In the genomic region with DNA sequence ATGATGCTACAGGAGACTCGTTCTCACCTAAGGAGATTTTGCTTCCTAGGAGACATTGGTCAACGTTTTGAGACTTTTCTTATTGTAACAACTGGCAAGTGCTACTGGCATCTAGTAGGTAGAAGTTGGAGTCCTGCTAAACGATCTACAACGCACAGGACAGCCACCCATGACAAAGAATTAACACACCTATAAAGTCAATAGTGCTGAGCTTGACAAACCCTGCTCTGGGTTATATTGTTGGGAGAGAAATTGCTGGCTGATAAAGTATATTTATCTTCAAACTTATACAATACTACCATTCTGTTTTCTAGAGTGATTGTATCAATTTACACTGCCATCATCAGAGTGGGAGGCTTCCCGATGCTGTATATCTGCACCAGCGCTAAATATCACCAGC, we compare ENCODE assay signal across 25 cellular contexts.
"Had no signal": no experiment of that assay in that cellular context is flagged by ENCODE, and none has a peak within 500 bp of the region (broad histone marks: within the 10 kb centered on the region; RNA-seq: fewer than 3 reads in every experiment).

No MANE protein-coding gene starts in this region.

- H3K4me3 ChIP-seq: stomach, suprapubic skin, testis, thoracic aorta, thyroid gland, tibial artery, tibial nerve, transverse colon, upper lobe of left lung, upper lobe of right lung, uterus, vagina had no signal

- H3K27me3 ChIP-seq: stomach, testis, thyroid gland, tibial nerve, transverse colon, upper lobe of left lung, upper lobe of right lung, uterus, vagina had no signal

- DNase-seq: stimulated activated CD4-positive, alpha-beta T cell treated with anti-CD3 and anti-CD28 coated beads, Interleukin-2, amount 100 ng/mL, for 48 hours; stimulated activated CD4-positive, alpha-beta T cell treated with anti-CD3 and anti-CD28 coated beads, Interleukin-4, amount 100 ng/mL, for 1 hour; stimulated activated CD4-positive, alpha-beta T cell treated with anti-CD3 and anti-CD28 coated beads, Interleukin-4, amount 100 ng/mL, for 24 hours; stimulated activated CD4-positive, alpha-beta T cell treated with anti-CD3 and anti-CD28 coated beads, Interleukin-4, amount 100 ng/mL, for 4 hours; stimulated activated CD8-positive, alpha-beta memory T cell treated with anti-CD3 and anti-CD28 coated beads, Interleukin-4, amount 100 ng/mL, for 48 hours; stimulated activated naive B cell treated with anti-CD40 and anti-IgM and Interleukin-4, amounts not matched to agents 10 μg/mL and 1 μg/mL and 100 μg/mL, for 72 hours; stimulated activated naive CD4-positive, alpha-beta T cell; stimulated activated naive CD4-positive, alpha-beta T cell treated with Interleukin-2 at 50 U/mL for 16 hours; stimulated activated naive CD8-positive, alpha-beta T cell treated with anti-CD3 and anti-CD28 coated beads, Interleukin-15, amount 100 ng/mL, for 72 hours; stimulated activated naive CD8-positive, alpha-beta T cell treated with anti-CD3 and anti-CD28 coated beads, Interleukin-15, Interleukin-2, amounts not matched to agents 100 U/mL and 50 U/mL, for 24 hours; stomach; substantia nigra; testis; thyroid gland; tibial artery; transverse colon; trophoblast cell; upper lobe of left lung; upper lobe of right lung; uterus had no signal

- H3K4me1 ChIP-seq: testis, thyroid gland, tibial artery, tibial nerve, upper lobe of left lung, upper lobe of right lung, uterus, vagina had no signal

- H3K36me3 ChIP-seq: stomach, suprapubic skin, thoracic aorta, thyroid gland, tibial artery, tibial nerve, transverse colon, upper lobe of left lung, upper lobe of right lung, uterus, vagina had no signal

- H3K27ac ChIP-seq: stomach, suprapubic skin, testis, thoracic aorta, thyroid gland, tibial artery, tibial nerve, transverse colon, upper lobe of left lung, upper lobe of right lung, uterus, vagina had no signal

- H3K9me3 ChIP-seq: stomach, suprapubic skin, testis, thoracic aorta, thyroid gland, tibial artery, tibial nerve, transverse colon, upper lobe of left lung, upper lobe of right lung, uterus, vagina had no signal

- ATAC-seq: stimulated activated memory B cell treated with anti-CD40 and anti-IgM and Interleukin-4, amounts not matched to agents 10 μg/mL and 1 μg/mL and 100 μg/mL, for 72 hours; stimulated activated naive B cell treated with anti-CD40 and anti-IgM and Interleukin-4, amounts not matched to agents 10 μg/mL and 1 μg/mL and 100 μg/mL, for 72 hours; stimulated activated naive CD8-positive, alpha-beta T cell treated with anti-CD3 and anti-CD28 coated beads, Interleukin-15, amount 100 ng/mL, for 72 hours; stimulated activated naive CD8-positive, alpha-beta T cell treated with anti-CD3 and anti-CD28 coated beads, Interleukin-15, Interleukin-2, amounts not matched to agents 100 U/mL and 50 U/mL, for 24 hours; upper lobe of right lung had no signal
